24 cellular contexts compared by ENCODE assay signal in the genomic region with DNA sequence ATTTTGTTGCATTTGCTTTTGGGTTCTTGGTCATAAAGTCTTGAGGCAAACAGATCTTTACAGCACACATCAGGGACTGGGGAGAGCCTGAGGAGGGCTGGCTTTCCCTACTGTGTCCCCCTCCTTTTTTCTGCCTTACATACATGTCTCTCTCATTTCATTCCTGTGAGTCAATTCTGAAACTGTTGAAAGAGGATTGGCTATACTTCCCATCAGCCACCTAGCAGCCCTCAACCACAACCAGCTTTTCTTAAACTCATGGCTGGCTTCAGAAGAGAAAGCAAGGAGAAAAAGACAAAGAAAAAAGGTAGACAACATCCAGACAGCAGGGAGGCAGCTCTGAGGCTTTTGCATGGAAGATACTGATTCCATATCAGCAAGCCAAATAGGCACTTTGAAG.
"Had no signal": no experiment of that assay in that cellular context is flagged by ENCODE, and none has a peak within 500 bp of the region (broad histone marks: within the 10 kb centered on the region; RNA-seq: fewer than 3 reads in every experiment).

No MANE protein-coding gene starts in this region.

- H3K27ac ChIP-seq: epithelial cell of prostate, gastrocnemius medialis, heart left ventricle, hepatocyte, lower lobe of right lung, neutrophil, pancreas, right atrium auricular region, spleen, testis, tibial artery had no signal

- H3K79me2 ChIP-seq: hepatocyte had no signal

- H3K4me2 ChIP-seq: hepatocyte had no signal

- H2AFZ ChIP-seq: hepatocyte had no signal

- DNase-seq: cortex of kidney; effector memory CD8-positive, alpha-beta T cell; foreskin fibroblast; gastrocnemius medialis; heart left ventricle; left ventricle myocardium superior; lower lobe of right lung; mucosa of descending colon; naive B cell; pancreas; spleen; stimulated activated CD4-positive, alpha-beta T cell treated with anti-CD3 and anti-CD28 coated beads, Interleukin-4, amount 100 ng/mL, for 4 hours; stimulated activated naive CD8-positive, alpha-beta T cell treated with anti-CD3 and anti-CD28 coated beads, Interleukin-15, Interleukin-2, amounts not matched to agents 100 U/mL and 50 U/mL, for 24 hours; substantia nigra; testis; tibial artery had no signal

- H3K27me3 ChIP-seq: gastrocnemius medialis, heart left ventricle, hepatocyte, neutrophil, pancreas, right atrium auricular region, spleen, testis, tibial artery had no signal

- H3K9me3 ChIP-seq: gastrocnemius medialis, heart left ventricle, lower lobe of right lung, mucosa of descending colon, neutrophil, pancreas, right atrium auricular region, spleen, testis, tibial artery had no signal

- H3K4me3 ChIP-seq: gastrocnemius medialis, heart left ventricle, hepatocyte, lower lobe of right lung, mucosa of descending colon, pancreas, right atrium auricular region, spleen, testis, tibial artery had no signal

- H3K36me3 ChIP-seq: gastrocnemius medialis, heart left ventricle, lower lobe of right lung, neutrophil, pancreas, right atrium auricular region, spleen, tibial artery had no signal

- H3K4me1 ChIP-seq: gastrocnemius medialis, lower lobe of right lung, right atrium auricular region, spleen, testis, tibial artery had no signal

- ATAC-seq: effector memory CD8-positive, alpha-beta T cell; esophagus mucosa; gastrocnemius medialis; heart left ventricle; left ventricle myocardium superior; lower lobe of right lung; mucosa of descending colon; natural killer cell treated with Interleukin-12 subunit alpha and Interleukin-12 subunit beta and Interleukin-15 and Interleukin-18, amount 100 ng/mL, for 72 hours; pancreas; sciatic nerve; stimulated activated memory B cell treated with anti-CD40 and anti-IgM and Interleukin-4, amounts not matched to agents 10 μg/mL and 1 μg/mL and 100 μg/mL, for 72 hours; stimulated activated naive CD8-positive, alpha-beta T cell treated with anti-CD3 and anti-CD28 coated beads, Interleukin-15, Interleukin-2, amounts not matched to agents 100 U/mL and 50 U/mL, for 24 hours had no signal
